Comparison of ENCODE assay signal across 8 cellular contexts in genomic region chr11:326842-327580, GRCh38. TPM values are rescaled to one million over a fixed set of nuclear protein-coding genes. Genes with fewer than 3 reads are reported as not detected.
A peak's percentile ranks its signal among the peaks of the same experiment; 100 is the strongest.
DNase-seq lines count a peak whose midpoint lies in the region; ATAC-seq and TF ChIP-seq lines count a peak whose summit lies in the region.

No MANE protein-coding gene starts in this region.

- ATAC-seq in GM21360 (IDR thresholded peaks at IDR 0.05; ENCODE audit: unreplicated experiment) (peak; percentile 81), heart left ventricle (peak; percentile 84 to 95 (median 90)), sciatic nerve (peak; percentile 89)

- peak overlapping the region in 9 of 12 donors; percentile 4 to 31 (median 27) for H3K4me3 ChIP-seq in heart left ventricle

- peaks cover 3 to 76% (median 34%) of the 10 kb centered on the region in 12 donors for H3K4me1 ChIP-seq in heart left ventricle

- no peaks in the 10 kb centered on the region for H3K27me3 ChIP-seq in heart left ventricle

- peak in 1 of 2 donors; percentile 33 for TF ChIP-seq POLR2A in heart left ventricle (IDR thresholded peaks at IDR 0.05)

- DNase-seq in C1 segment of cervical spinal cord (lab: John Stamatoyannopoulos, UW) (peak in 8 of 14 donors; percentile 44 to 73 (median 48)), KBM-7 (peak; percentile 88), heart left ventricle (peak; percentile 89 to 92 (median 90)), sciatic nerve (ENCODE audit: low spot score) (peak; percentile 91), NCI-H2081 treated with DMSO at 0.1 percent for 48 hours (lab: John Stamatoyannopoulos, UW) (no peak), NCI-H187 treated with DMSO at 0.1 percent for 48 hours (lab: John Stamatoyannopoulos, UW) (no peak)
- peak; percentile 33 for DNase-seq in activated effector memory CD4-positive, alpha-beta T cell treated with Interleukin-2 at 50 U/mL for 16 hours

- peak overlapping the region; percentile 89 to 99 (median 94) for H3K27ac ChIP-seq in heart left ventricle

- H3K36me3 ChIP-seq in heart left ventricle = no peaks in the 10 kb centered on the region

- no peaks in the 10 kb centered on the region for H3K9me3 ChIP-seq in heart left ventricle

- intact Hi-C loops in heart left ventricle (cut with DNase I) = loop anchor here in 2 of 10 donors (2.0 kb wide), 2 partner anchors 26 to 28 kb away; no protein-coding TSS in a partner anchor
- intact Hi-C loops in sciatic nerve (cut with DNase I) = no loop called here

- WGBS in heart left ventricle, 4 donors = 22 to 36% (median 29%) methylated on average over 7 to 19 of the region's 19 CpGs

- in situ Hi-C loops in KBM-7 (cut with MboI; ENCODE audit: low pct_unique_long_range_greater_than_20kb, low sequenced_read_pairs) = no loop called here

- TF ChIP-seq CTCF in heart left ventricle (IDR thresholded peaks at IDR 0.05) = peak in 1 of 12 donors; percentile 4

RNA-seq across cellular contexts. Expression of gene IFITM3, which starts 6.4 kb away (rescaled TPM):
- total RNA-seq in heart left ventricle = 100 to 1,000 TPM; 144 to 781 (median 214) TPM
- polyA plus RNA-seq in heart left ventricle = 100 to 1,000 TPM; 501 to 873 TPM
- 1,044 TPM for total RNA-seq in sciatic nerve

RNA-seq across cellular contexts. Expression of gene IFITM1, which starts 13.2 kb away (rescaled TPM):
- total RNA-seq in heart left ventricle (100 to 1,000 TPM in 6 of 9 donors, 10 to 100 TPM in 3; 61.3 to 277 (median 127) TPM), sciatic nerve (344 TPM)
- polyA plus RNA-seq in heart left ventricle = 100 to 1,000 TPM; 158 to 278 TPM

RNA-seq across cellular contexts. Expression of gene IFITM2, which starts 19.4 kb away (rescaled TPM):
- total RNA-seq in heart left ventricle (100 to 1,000 TPM; 116 to 412 (median 149) TPM), sciatic nerve (853 TPM)
- 100 to 1,000 TPM; 270 to 501 TPM for polyA plus RNA-seq in heart left ventricle

RNA-seq across cellular contexts. Expression of gene IFITM5, which starts 27.7 kb away (rescaled TPM):
- total RNA-seq in heart left ventricle (not detected), sciatic nerve (not detected)
- polyA plus RNA-seq in heart left ventricle = not detected

RNA-seq across cellular contexts. Expression of gene PGGHG, which starts 38.1 kb away (rescaled TPM):
- total RNA-seq in heart left ventricle (10 to 100 TPM in 2 of 9 donors, 1 to 10 TPM in 7; 4.5 to 11.1 (median 6.2) TPM), sciatic nerve (60.3 TPM)
- polyA plus RNA-seq in heart left ventricle = 10 to 100 TPM in 1 of 2 donors, 1 to 10 TPM in 1; 9.4 to 15.7 TPM

Comparison
In these comparisons a context has a peak if more than half of its experiments do, and no peak if none do; other contexts are left out.
1. DNase-seq: peak in C1 segment of cervical spinal cord (8 of 14), KBM-7 (single experiment), activated effector memory CD4-positive, alpha-beta T cell treated with Interleukin-2 at 50 U/mL for 16 hours (single experiment), heart left ventricle (5 of 5) and sciatic nerve (single experiment); none in NCI-H2081 treated with DMSO at 0.1 percent for 48 hours (single experiment) and NCI-H187 treated with DMSO at 0.1 percent for 48 hours (single experiment).
2. Peak in every context shown above with its lines, with median percentiles within 50 percentile points of each other: ATAC-seq.